ENCODE assay signal across 16 cellular contexts in the genomic region with DNA sequence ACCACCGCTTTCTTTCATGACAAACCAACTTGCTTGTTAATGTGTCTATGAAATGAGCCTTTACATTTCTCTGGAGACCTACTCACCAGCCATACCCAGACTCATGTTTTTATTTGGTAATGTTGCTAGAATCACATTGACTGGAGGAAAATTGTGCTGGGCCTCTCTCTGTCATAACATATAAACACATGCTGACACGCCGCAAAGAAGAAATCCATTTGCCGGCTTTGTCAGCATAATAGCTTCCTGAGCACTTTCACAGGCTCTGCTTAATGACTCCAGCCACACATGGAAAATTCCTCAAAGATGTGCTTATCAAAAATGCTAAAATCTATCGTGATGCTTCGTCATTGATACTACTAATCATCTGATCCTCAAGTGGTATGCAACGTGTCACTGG.
DNase-seq lines count a peak whose midpoint lies in the region; ATAC-seq, FAIRE-seq and TF ChIP-seq lines count a peak whose summit lies in the region.
"Had no signal": no experiment of that assay in that cellular context is flagged by ENCODE, and none has a peak within 500 bp of the region (broad histone marks: within the 10 kb centered on the region; RNA-seq: fewer than 3 reads in every experiment).

No MANE protein-coding gene starts in this region.

- no peak overlapping the region for H2BK120ac ChIP-seq in mesendoderm (ENCODE audit: low read depth, low read length)

- CTCF ChIA-PET in HEK293T (lab: Yijun Ruan, JAX): no interaction called here

- H4K5ac ChIP-seq in mesendoderm (ENCODE audit: low read length): no peak overlapping the region

- H3K27me3 ChIP-seq in endodermal cell (ENCODE audit: control insufficient read depth, insufficient read depth, low read length, poor library complexity, severe bottlenecking) (peaks cover 13% of the 10 kb centered on the region), mesendoderm (ENCODE audit: insufficient read depth, low read length, poor library complexity) (no peaks in the 10 kb centered on the region), smooth muscle cell (ENCODE audit: low read depth) (no peaks in the 10 kb centered on the region)
- H3K27me3 ChIP-seq: BE2C had no signal

- no peak overlapping the region for H2BK5ac ChIP-seq in mesendoderm (ENCODE audit: low read length)

- H3K23ac ChIP-seq in mesendoderm (ENCODE audit: low read length): no peak overlapping the region

- no peaks in the 10 kb centered on the region for H3K36me3 Mint-ChIP-seq in endodermal cell (ENCODE audit: low read depth)
- H3K36me3 Mint-ChIP-seq: CD4-positive, alpha-beta memory T cell; IgD-negative memory B cell had no signal

- no peak for FAIRE-seq in kidney (lab: Jason Lieb, UNC)
- FAIRE-seq: A549, GM12878 had no signal

- H3K9me3 Mint-ChIP-seq in endodermal cell: no peaks in the 10 kb centered on the region
- H3K9me3 Mint-ChIP-seq: GM23338 had no signal

- no peak overlapping the region for H3K27ac Mint-ChIP-seq in endodermal cell
- H3K27ac Mint-ChIP-seq: CD4-positive, alpha-beta memory T cell; IgD-negative memory B cell had no signal

- H3K27ac ChIP-seq in endodermal cell (ENCODE audit: low read depth, low read length): peak overlapping the region; percentile 76
- H3K27ac ChIP-seq in mesendoderm (ENCODE audit: low read depth, low read length): no peak overlapping the region
- H3K27ac ChIP-seq in smooth muscle cell (ENCODE audit: low read depth): no peak overlapping the region
- no peak overlapping the region for H3K27ac ChIP-seq in kidney (ENCODE audit: low read depth in 2 of 2, low read length in 2 of 2)
- H3K27ac ChIP-seq: A549, C4-2B had no signal

- H3K18ac ChIP-seq in mesendoderm (ENCODE audit: low read length): no peak overlapping the region

- H3K4me2 ChIP-seq in mesendoderm (ENCODE audit: low read length) (no peak overlapping the region), smooth muscle cell (peak overlapping the region; percentile 62)
- H3K4me2 ChIP-seq: A549, GM23338 had no signal

- H2AFZ ChIP-seq in smooth muscle cell (ENCODE audit: low read depth): peak overlapping the region; percentile 69

- peak; percentile 11 for DNase-seq in NCI-H69 (lab: John Stamatoyannopoulos, UW)
- DNase-seq in endodermal cell: no peak
- DNase-seq in mesendoderm: peak; percentile 15
- DNase-seq in smooth muscle cell (lab: John Stamatoyannopoulos, UW; ENCODE audit: unreplicated experiment): no peak
- no peak for DNase-seq in kidney
- DNase-seq in HEK293T (ENCODE audit: extremely low spot score): no peak
- no peak for DNase-seq in pons (ENCODE audit: low spot score)
- DNase-seq: CD4-positive, alpha-beta memory T cell; DMS79 had no signal

- no peaks in the 10 kb centered on the region for H3K36me3 ChIP-seq in endodermal cell (ENCODE audit: control insufficient read depth, insufficient read depth, low read length)
- H3K36me3 ChIP-seq in mesendoderm (ENCODE audit: control insufficient read depth, insufficient read depth, low read length): no peaks in the 10 kb centered on the region
- no peaks in the 10 kb centered on the region for H3K36me3 ChIP-seq in smooth muscle cell (ENCODE audit: low read depth)
- H3K36me3 ChIP-seq in kidney (ENCODE audit: control insufficient read depth in 1 of 2, insufficient read depth in 2 of 2, low read length in 2 of 2): no peaks in the 10 kb centered on the region
- H3K36me3 ChIP-seq: BE2C had no signal

- H3K56ac ChIP-seq in mesendoderm (ENCODE audit: low read length): no peak overlapping the region

- no peaks in the 10 kb centered on the region for H3K79me1 ChIP-seq in mesendoderm (ENCODE audit: low read length)

- no peak overlapping the region for H4K8ac ChIP-seq in mesendoderm (ENCODE audit: low read depth, low read length)

- H3K4ac ChIP-seq in mesendoderm (ENCODE audit: low read depth, low read length): no peak overlapping the region

- H2BK15ac ChIP-seq in mesendoderm (replicated peaks; ENCODE audit: low read depth): no peak overlapping the region

- H3K79me2 ChIP-seq in mesendoderm (ENCODE audit: control insufficient read depth, insufficient read depth, low read length) (no peaks in the 10 kb centered on the region), smooth muscle cell (ENCODE audit: low read depth) (no peaks in the 10 kb centered on the region)

- 95 to 97% methylated on average over 6 to 7 of the region's 7 CpGs for WGBS in endodermal cell (ENCODE audit: insufficient coverage in 1 of 2, insufficient read length in 1 of 2), 2 experiments
- no CpG with 5 or more reads among the region's 7 CpGs for WGBS in mesendoderm (ENCODE audit: extremely low coverage, insufficient coverage, low lambda C conversion rate)
- 41% methylated on average over 7 of the region's 7 CpGs for WGBS in smooth muscle cell (ENCODE audit: low lambda C conversion rate)

- no peak overlapping the region for H3K9ac ChIP-seq in endodermal cell (ENCODE audit: extremely low read depth, low read length, poor library complexity, severe bottlenecking)
- H3K9ac ChIP-seq in mesendoderm (ENCODE audit: low read length): no peak overlapping the region
- no peak overlapping the region for H3K9ac ChIP-seq in smooth muscle cell (ENCODE audit: low read depth)
- H3K9ac ChIP-seq in kidney (ENCODE audit: low read length in 2 of 2): no peak overlapping the region

- peaks cover 23% of the 10 kb centered on the region for H3K4me1 Mint-ChIP-seq in endodermal cell
- H3K4me1 Mint-ChIP-seq: CD4-positive, alpha-beta memory T cell had no signal

- H3F3A ChIP-seq in smooth muscle cell (ENCODE audit: low read depth): no peaks in the 10 kb centered on the region

- no peaks in the 10 kb centered on the region for H4K20me1 ChIP-seq in smooth muscle cell (ENCODE audit: low read depth)

- H2AK5ac ChIP-seq in mesendoderm (ENCODE audit: low read length): no peak overlapping the region

- no peak overlapping the region for H3K4me3 Mint-ChIP-seq in endodermal cell
- H3K4me3 Mint-ChIP-seq: CD4-positive, alpha-beta memory T cell; GM23338; IgD-negative memory B cell had no signal

- POLR2A ChIA-PET in HEK293T (lab: Yijun Ruan, JAX): no interaction called here

- TF ChIP-seq CTCF in endodermal cell (conservative IDR thresholded peaks at IDR 0.05) (no peak), smooth muscle cell (IDR thresholded peaks at IDR 0.05; ENCODE audit: borderline replicate concordance, insufficient read depth, poor library complexity, severe bottlenecking) (no peak), kidney (IDR thresholded peaks at IDR 0.05; ENCODE audit: borderline replicate concordance, extremely low read depth, insufficient read depth) (no peak)

- H3K9me3 ChIP-seq in endodermal cell (ENCODE audit: control insufficient read depth, low read length) (no peaks in the 10 kb centered on the region), smooth muscle cell (replicated peaks; ENCODE audit: low read depth) (no peaks in the 10 kb centered on the region), kidney (ENCODE audit: control insufficient read depth in 1 of 2, low read length in 2 of 2) (no peaks in the 10 kb centered on the region)
- H3K9me3 ChIP-seq: A549, BE2C had no signal

- ATAC-seq in HG03139 (IDR thresholded peaks at IDR 0.05; ENCODE audit: unreplicated experiment): no peak
- ATAC-seq: A549 had no signal

- peaks cover 4% of the 10 kb centered on the region for H3K4me1 ChIP-seq in endodermal cell (ENCODE audit: control insufficient read depth, insufficient read depth, low read length)
- H3K4me1 ChIP-seq in mesendoderm (ENCODE audit: control insufficient read depth, low read depth, low read length): peaks cover 7% of the 10 kb centered on the region
- peaks cover 7% of the 10 kb centered on the region for H3K4me1 ChIP-seq in smooth muscle cell (ENCODE audit: low read depth)
- H3K4me1 ChIP-seq in kidney (ENCODE audit: control insufficient read depth in 1 of 2, insufficient read depth in 1 of 2, low read depth in 1 of 2, low read length in 2 of 2): peaks cover 0 to 3% of the 10 kb centered on the region in 2 donors
- H3K4me1 ChIP-seq: BE2C had no signal

- no peak overlapping the region for H3K4me3 ChIP-seq in endodermal cell (ENCODE audit: low read length)
- no peak overlapping the region for H3K4me3 ChIP-seq in mesendoderm (ENCODE audit: low read length)
- no peak overlapping the region for H3K4me3 ChIP-seq in smooth muscle cell
- H3K4me3 ChIP-seq in kidney (ENCODE audit: low read length in 2 of 2): no peak overlapping the region
- H3K4me3 ChIP-seq: A549, GM12878, GM23338 had no signal

- H3K27me3 Mint-ChIP-seq in endodermal cell (ENCODE audit: insufficient read depth): peaks cover 48% of the 10 kb centered on the region
- H3K27me3 Mint-ChIP-seq: CD4-positive, alpha-beta memory T cell had no signal

- intact Hi-C loops in kidney (cut with DNase I): no loop called here

TF ChIP-seq in HEK293T, 16 proteins besides CTCF, POLR2A, EP300 and RAD21:
- TF ChIP-seq PKNOX1 (IDR thresholded peaks at IDR 0.05) (no peak), NFRKB (IDR thresholded peaks at IDR 0.05) (no peak), SP1 (IDR thresholded peaks at IDR 0.05) (no peak), BHLHE40 (IDR thresholded peaks at IDR 0.05; ENCODE audit: borderline replicate concordance) (no peak), L3MBTL2 (conservative IDR thresholded peaks at IDR 0.05) (no peak), CTBP1 (IDR thresholded peaks at IDR 0.05; ENCODE audit: borderline replicate concordance) (no peak), TARDBP (IDR thresholded peaks at IDR 0.05) (no peak), LEF1 (IDR thresholded peaks at IDR 0.05; ENCODE audit: borderline replicate concordance) (no peak), ZNF384 (IDR thresholded peaks at IDR 0.05) (no peak), ELF4 (IDR thresholded peaks at IDR 0.05) (no peak), SUZ12 (IDR thresholded peaks at IDR 0.05) (no peak), ARNT (IDR thresholded peaks at IDR 0.05) (no peak), FOXM1 (IDR thresholded peaks at IDR 0.05; ENCODE audit: borderline replicate concordance) (no peak), FOXA1 (IDR thresholded peaks at IDR 0.05) (no peak), HDGF (IDR thresholded peaks at IDR 0.05; ENCODE audit: borderline replicate concordance) (no peak), FOXK2 (IDR thresholded peaks at IDR 0.05) (no peak)

Comparison
In these comparisons a context has a peak if more than half of its experiments do, and no peak if none do; other contexts are left out.
1. DNase-seq: peak in NCI-H69 (single experiment) and mesendoderm (single experiment); none in endodermal cell (single experiment), smooth muscle cell (single experiment), kidney (single experiment), HEK293T (single experiment) and pons (single experiment).